In genomic region chr3:42443819-42444436, GRCh38 we compare ENCODE assay signal across 7 cellular contexts. TPM values are rescaled to one million over a fixed set of nuclear protein-coding genes. Genes with fewer than 3 reads are reported as not detected.
DNase-seq lines count a peak whose midpoint lies in the region; ATAC-seq lines count a peak whose summit lies in the region.

No MANE protein-coding gene starts in this region.

- DNase-seq in NCI-H460 (ENCODE audit: extremely low read depth, low read depth): peak; percentile 67
- DNase-seq in activated CD4-positive, alpha-beta T cell treated with anti-CD3 and anti-CD28 coated beads for 24 hours (ENCODE audit: low read depth in 2 of 2): peak; percentile 71 to 80
- DNase-seq in cerebellar cortex (ENCODE audit: low spot score): peak; percentile 85
- DNase-seq in left kidney (ENCODE audit: low read depth, low spot score): peak; percentile 89
- peak; percentile 82 for DNase-seq in stimulated activated CD4-positive, alpha-beta T cell treated with anti-CD3 and anti-CD28 coated beads, Interleukin-4, amount 100 ng/mL, for 1 hour

- peak; percentile 75 for ATAC-seq in GM18502 (IDR thresholded peaks at IDR 0.05; ENCODE audit: poor library complexity, unreplicated experiment)
- ATAC-seq in HG03103 (IDR thresholded peaks at IDR 0.05; ENCODE audit: low read depth, unreplicated experiment): peak; percentile 88

RNA-seq across cellular contexts. Expression of gene LYZL4, which starts 33.5 kb away (rescaled TPM):
- total RNA-seq in NCI-H460 (2014; rRNA removed; shearing (Covaris generic)): not detected in 2 replicates
- polyA plus RNA-seq in NCI-H460 (2014; cell fraction: nucleus; rRNA removed): not detected in 2 replicates

RNA-seq across cellular contexts. Expression of gene VIPR1, which starts 58.5 kb away (rescaled TPM):
- 0.35 TPM in 1 of 2 replicates, not detected in the other for total RNA-seq in NCI-H460 (2014; rRNA removed; shearing (Covaris generic))
- polyA plus RNA-seq in NCI-H460 (2014; cell fraction: nucleus; rRNA removed): not detected in 2 replicates

Comparison
In these comparisons a context has a peak if more than half of its experiments do, and no peak if none do; other contexts are left out.
1. Peak in every context shown above with its lines: DNase-seq and ATAC-seq.